32 cellular contexts compared by ENCODE assay signal in genomic region chr18:71189581-71189980, GRCh38.
"Had no signal": no experiment of that assay in that cellular context is flagged by ENCODE, and none has a peak within 500 bp of the region (broad histone marks: within the 10 kb centered on the region; RNA-seq: fewer than 3 reads in every experiment).

No MANE protein-coding gene starts in this region.

- H3K27me3 ChIP-seq: MG63 had no signal

- DNase-seq: activated B cell treated with CpG ODN at 0.5 μM for 24 hours; activated CD4-positive, alpha-beta memory T cell treated with anti-CD3 and anti-CD28 coated beads for 36 hours; activated CD4-positive, alpha-beta T cell treated with anti-CD3 and anti-CD28 coated beads for 4 hours; activated CD4-positive, alpha-beta T cell treated with anti-CD3 and anti-CD28 coated beads, Interleukin-2, amount 50 U/mL, for 1 hour; activated CD4-positive, CD25-positive, alpha-beta regulatory T cell treated with anti-CD3 and anti-CD28 coated beads, Interleukin-2, amount 50 U/mL, for 72 hours; activated CD8-positive, alpha-beta memory T cell treated with anti-CD3 and anti-CD28 coated beads, Interleukin-2, amount 50 U/mL, for 4 hours; activated effector memory CD4-positive, alpha-beta T cell treated with Interleukin-2 at 50 U/mL for 16 hours; activated naive CD4-positive, alpha-beta T cell treated with anti-CD3 and anti-CD28 coated beads, Interleukin-2, amount 50 U/mL, for 16 hours; activated naive CD8-positive, alpha-beta T cell treated with anti-CD3 and anti-CD28 coated beads, Interleukin-2, amount 10 ng/mL, durations not matched to agents 7 days and 5 days; activated T-cell treated with anti-CD3 and anti-CD28 coated beads for 4 hours; activated T-cell treated with anti-CD3 and anti-CD28 coated beads, Interleukin-2, amount 50 U/mL, for 4 hours; central memory CD4-positive, alpha-beta T cell; Kasumi-1; KG1; MG63; NCI-H1048; NCI-H1105 treated with DMSO at 0.1 percent for 48 hours; NCI-H1436 treated with DMSO at 0.1 percent for 48 hours; NCI-H1694 treated with DMSO at 0.1 percent for 48 hours; NCI-H2029; NCI-H345; NCI-H524 treated with DMSO at 0.1 percent for 48 hours; SIG-M5; SW 1271; T-helper 1 cell; T-helper 2 cell; T-helper 9 cell had no signal

- H3K36me3 Mint-ChIP-seq: activated CD4-positive, alpha-beta memory T cell treated with anti-CD3 and anti-CD28 coated beads for 36 hours; activated naive CD8-positive, alpha-beta T cell treated with anti-CD3 and anti-CD28 coated beads, Interleukin-2, amount 10 ng/mL, durations not matched to agents 7 days and 5 days; brain had no signal

- H3K36me3 ChIP-seq: MG63 had no signal

- H3K4me3 Mint-ChIP-seq: activated B cell treated with CpG ODN at 0.5 μM for 24 hours; activated CD4-positive, alpha-beta memory T cell treated with anti-CD3 and anti-CD28 coated beads for 36 hours; activated naive CD8-positive, alpha-beta T cell treated with anti-CD3 and anti-CD28 coated beads, Interleukin-2, amount 10 ng/mL, durations not matched to agents 7 days and 5 days; activated T-cell treated with anti-CD3 and anti-CD28 coated beads, Interleukin-2, amount 50 U/mL, for 4 hours; brain had no signal

- H3K9me3 Mint-ChIP-seq: activated B cell treated with CpG ODN at 0.5 μM for 24 hours; activated naive CD8-positive, alpha-beta T cell treated with anti-CD3 and anti-CD28 coated beads, Interleukin-2, amount 10 ng/mL, durations not matched to agents 7 days and 5 days; activated T-cell treated with anti-CD3 and anti-CD28 coated beads, Interleukin-2, amount 50 U/mL, for 4 hours had no signal

- ATAC-seq: activated T-cell treated with anti-CD3 and anti-CD28 coated beads, Interleukin-2, amount 50 U/mL, for 4 hours; Right ventricle myocardium inferior; SK-N-SH treated with all-trans-retinoic acid at 6 μM for 48 hours had no signal

- H3K27ac ChIP-seq: RWPE1, VCaP had no signal

- H3K4me1 Mint-ChIP-seq: activated B cell treated with CpG ODN at 0.5 μM for 24 hours; activated naive CD8-positive, alpha-beta T cell treated with anti-CD3 and anti-CD28 coated beads, Interleukin-2, amount 10 ng/mL, durations not matched to agents 7 days and 5 days; brain had no signal

- H3K27me3 Mint-ChIP-seq: activated B cell treated with CpG ODN at 0.5 μM for 24 hours; activated CD4-positive, alpha-beta memory T cell treated with anti-CD3 and anti-CD28 coated beads for 36 hours; activated naive CD8-positive, alpha-beta T cell treated with anti-CD3 and anti-CD28 coated beads, Interleukin-2, amount 10 ng/mL, durations not matched to agents 7 days and 5 days had no signal

- H3K9me3 ChIP-seq: MG63 had no signal

- H3K27ac Mint-ChIP-seq: activated B cell treated with CpG ODN at 0.5 μM for 24 hours; activated CD4-positive, alpha-beta memory T cell treated with anti-CD3 and anti-CD28 coated beads for 36 hours; activated naive CD8-positive, alpha-beta T cell treated with anti-CD3 and anti-CD28 coated beads, Interleukin-2, amount 10 ng/mL, durations not matched to agents 7 days and 5 days; brain had no signal

- H3K4me3 ChIP-seq: MG63 had no signal
